8 cellular contexts compared by ENCODE assay signal in genomic region chr9:129143031-129143441, GRCh38. TPM values are rescaled to one million over a fixed set of nuclear protein-coding genes. Genes with fewer than 3 reads are reported as not detected.
DNase-seq lines count a peak whose midpoint lies in the region; ATAC-seq and TF ChIP-seq lines count a peak whose summit lies in the region.

No MANE protein-coding gene starts in this region.

- H4K20me1 ChIP-seq in SK-N-SH (ENCODE audit: insufficient read depth): no peaks in the 10 kb centered on the region

- TF ChIP-seq EP300 in Ishikawa (IDR thresholded peaks at IDR 0.05; ENCODE audit: borderline replicate concordance) (no peak), SK-N-SH (IDR thresholded peaks at IDR 0.05; ENCODE audit: borderline replicate concordance in 1 of 2, low read depth in 1 of 2, low read length in 1 of 2) (no peak)

- H3K27me3 ChIP-seq in SK-N-SH (ENCODE audit: insufficient read depth): no peaks in the 10 kb centered on the region
- no peaks in the 10 kb centered on the region for H3K27me3 ChIP-seq in parathyroid adenoma (ENCODE audit: control insufficient read depth, insufficient read depth, low read length)
- no peaks in the 10 kb centered on the region for H3K27me3 ChIP-seq in thymus (ENCODE audit: control insufficient read depth, insufficient read depth)

- H3K4me3 ChIP-seq in SK-N-SH (ENCODE audit: low read depth in 2 of 2, low read length in 1 of 2): peak overlapping the region in 1 of 2 experiments; percentile 18; a peak in 1 of 4 replicates
- H3K4me3 ChIP-seq in parathyroid adenoma (ENCODE audit: low read depth, low read length): peak overlapping the region; percentile 18
- H3K4me3 ChIP-seq in thymus (ENCODE audit: low read length): no peak overlapping the region

- peaks cover 34% of the 10 kb centered on the region for H3F3A ChIP-seq in SK-N-SH (replicated peaks; ENCODE audit: insufficient read depth)

- ATAC-seq in GM21529 (IDR thresholded peaks at IDR 0.05; ENCODE audit: unreplicated experiment): no peak

- peak; percentile 60 for TF ChIP-seq RAD21 in Ishikawa (IDR thresholded peaks at IDR 0.05; ENCODE audit: low read depth)
- TF ChIP-seq RAD21 in SK-N-SH (IDR thresholded peaks at IDR 0.05; ENCODE audit: low read length): peak; percentile 58

- H3K9me2 ChIP-seq in SK-N-SH: no peaks in the 10 kb centered on the region

- TF ChIP-seq CTCF in SK-N-SH (IDR thresholded peaks at IDR 0.05) (peak; percentile 96), glutamatergic neuron (IDR thresholded peaks at IDR 0.05; ENCODE audit: partially characterized antibody, unreplicated experiment) (peak; percentile 88), parathyroid adenoma (IDR thresholded peaks at IDR 0.05) (peak; percentile 80)

- H3K4me1 ChIP-seq in SK-N-SH (ENCODE audit: control insufficient read depth in 1 of 2, insufficient read depth in 2 of 2, low read depth in 1 of 2, low read length in 1 of 2) (peaks cover 56 to 71% of the 10 kb centered on the region in 2 experiments; a peak in 3 of 4 replicates), parathyroid adenoma (peaks cover 37% of the 10 kb centered on the region), thymus (ENCODE audit: control insufficient read depth, insufficient read depth, low read length) (peaks cover 33% of the 10 kb centered on the region)

- no peaks in the 10 kb centered on the region for H3K9me3 Mint-ChIP-seq in activated naive CD4-positive, alpha-beta T cell treated with anti-CD3 and anti-CD28 coated beads, Interleukin-2, amount 50 U/mL, for 24 hours
- H3K9me3 Mint-ChIP-seq in glutamatergic neuron (ENCODE audit: unreplicated experiment): peaks cover 11% of the 10 kb centered on the region

- H3K9ac ChIP-seq in SK-N-SH (peak overlapping the region; percentile 99; the same call in 1 of the 2 replicates), parathyroid adenoma (peak overlapping the region; percentile 21)

- H3K27ac Mint-ChIP-seq in activated naive CD4-positive, alpha-beta T cell treated with anti-CD3 and anti-CD28 coated beads, Interleukin-2, amount 50 U/mL, for 24 hours: no peak overlapping the region
- H3K27ac Mint-ChIP-seq in glutamatergic neuron (ENCODE audit: unreplicated experiment): peak overlapping the region; percentile 96

- H3K36me3 Mint-ChIP-seq in activated naive CD4-positive, alpha-beta T cell treated with anti-CD3 and anti-CD28 coated beads, Interleukin-2, amount 50 U/mL, for 24 hours: no peaks in the 10 kb centered on the region
- H3K36me3 Mint-ChIP-seq in glutamatergic neuron (ENCODE audit: unreplicated experiment): no peaks in the 10 kb centered on the region

- peaks cover 40% of the 10 kb centered on the region for H3K4me1 Mint-ChIP-seq in activated naive CD4-positive, alpha-beta T cell treated with anti-CD3 and anti-CD28 coated beads, Interleukin-2, amount 50 U/mL, for 24 hours
- H3K4me1 Mint-ChIP-seq in glutamatergic neuron (ENCODE audit: low read depth, unreplicated experiment): peaks cover 54% of the 10 kb centered on the region

- CTCF ChIA-PET in SK-N-SH (lab: Yijun Ruan, JAX): interaction anchor here (0.6 to 10.9 kb wide), 38 partner anchors 10 to 924 kb away, joined by 3 to 235 read pairs (median 4); partner anchors contain the start of genes C9orf50 and NTMT1

- H2AFZ ChIP-seq in SK-N-SH (ENCODE audit: low read depth) (no peak overlapping the region), parathyroid adenoma (no peak overlapping the region)

- H3K36me3 ChIP-seq in SK-N-SH (replicated peaks in 1 of 2; ENCODE audit: control insufficient read depth in 1 of 2, insufficient read depth in 2 of 2, low read length in 1 of 2) (peaks cover 20 to 26% of the 10 kb centered on the region in 2 experiments), parathyroid adenoma (ENCODE audit: control insufficient read depth, insufficient read depth, low read length) (no peaks in the 10 kb centered on the region), thymus (ENCODE audit: control insufficient read depth, insufficient read depth) (peaks cover 49% of the 10 kb centered on the region)

- H3K4me3 Mint-ChIP-seq in activated naive CD4-positive, alpha-beta T cell treated with anti-CD3 and anti-CD28 coated beads, Interleukin-2, amount 50 U/mL, for 24 hours: peak overlapping the region; percentile 59
- peak overlapping the region; percentile 74 for H3K4me3 Mint-ChIP-seq in glutamatergic neuron (ENCODE audit: unreplicated experiment)

- H3K27ac ChIP-seq in SK-N-SH (ENCODE audit: low read depth in 2 of 2, low read length in 1 of 2) (peak overlapping the region; percentile 12 to 100), parathyroid adenoma (peak overlapping the region; percentile 100), thymus (ENCODE audit: low read depth) (peak overlapping the region; percentile 61)

- peak overlapping the region; percentile 95 for H3K4me2 ChIP-seq in SK-N-SH
- peak overlapping the region; percentile 56 for H3K4me2 ChIP-seq in parathyroid adenoma (ENCODE audit: low read length)

- H3K9me3 ChIP-seq in SK-N-SH (no peaks in the 10 kb centered on the region), parathyroid adenoma (ENCODE audit: control insufficient read depth, low read length) (no peaks in the 10 kb centered on the region), thymus (ENCODE audit: control insufficient read depth) (peaks cover 1% of the 10 kb centered on the region)

- H3K27me3 Mint-ChIP-seq in activated naive CD4-positive, alpha-beta T cell treated with anti-CD3 and anti-CD28 coated beads, Interleukin-2, amount 50 U/mL, for 24 hours: no peaks in the 10 kb centered on the region
- peaks cover 14% of the 10 kb centered on the region for H3K27me3 Mint-ChIP-seq in glutamatergic neuron (ENCODE audit: unreplicated experiment)

- H3K79me2 ChIP-seq in SK-N-SH (ENCODE audit: insufficient read depth): peaks cover 64% of the 10 kb centered on the region
- H3K79me2 ChIP-seq in parathyroid adenoma: peaks cover 8% of the 10 kb centered on the region

- DNase-seq in DMS153 treated with DMSO at 0.1 percent for 48 hours (lab: John Stamatoyannopoulos, UW; ENCODE audit: unreplicated experiment): peak; percentile 46
- peak; percentile 87 for DNase-seq in SK-N-SH
- peak; percentile 89 for DNase-seq in glutamatergic neuron

- 14% methylated on average over 2 of the region's 2 CpGs for WGBS in SK-N-SH (ENCODE audit: low lambda C conversion rate)
- WGBS in thymus: 45% methylated on average over 2 of the region's 2 CpGs

- POLR2A ChIA-PET in SK-N-SH (lab: Yijun Ruan, JAX): interaction anchor here (0.9 to 1.3 kb wide), 2 partner anchors 11 to 22 kb away, joined by 3 read pairs; no protein-coding TSS in a partner anchor

TF ChIP-seq in Ishikawa, 13 proteins besides CTCF, POLR2A, EP300 and RAD21 (continues in another document):
- TF ChIP-seq USF1 (IDR thresholded peaks at IDR 0.05) (no peak), EGR1 (IDR thresholded peaks at IDR 0.05) (no peak), TCF12 (IDR thresholded peaks at IDR 0.05; ENCODE audit: low read depth) (no peak)

TF ChIP-seq in SK-N-SH, 30 proteins besides CTCF, POLR2A, EP300 and RAD21:
- TF ChIP-seq RCOR1 (IDR thresholded peaks at IDR 0.05; ENCODE audit: low read length) (0 out of 2 replicates have a peak, but pooled peaks have one; percentile 19), RXRA (IDR thresholded peaks at IDR 0.05; ENCODE audit: borderline replicate concordance, low read depth) (peak; percentile 13; the same call in 1 of the 2 replicates), NFIC (IDR thresholded peaks at IDR 0.05; ENCODE audit: borderline replicate concordance) (peak; percentile 69), SMC3 (IDR thresholded peaks at IDR 0.05; ENCODE audit: low read depth, low read length) (peak; percentile 59), GABPA (IDR thresholded peaks at IDR 0.05; ENCODE audit: low read depth) (0 out of 2 replicates have a peak, but pooled peaks have one; percentile 3), ZBTB33 (IDR thresholded peaks at IDR 0.05; ENCODE audit: borderline replicate concordance, low read depth) (no peak), TAF1 (IDR thresholded peaks at IDR 0.05; ENCODE audit: borderline replicate concordance, low read depth, low read length) (peak; percentile 37; the same call in 1 of the 2 replicates), TCF12 (IDR thresholded peaks at IDR 0.05) (no peak), MAX (IDR thresholded peaks at IDR 0.05; ENCODE audit: low read depth) (peak; percentile 37; the same call in 1 of the 2 replicates)

RNA-seq across cellular contexts. Expression of gene PTPA, which starts 31.8 kb away (rescaled TPM):
- polyA plus RNA-seq in SK-N-SH (2012; rRNA removed) (130 and 149 TPM in 2 replicates), thymus (70.1 TPM)
- 92.2 and 118 TPM in 2 replicates for polyA plus RNA-seq in SK-N-SH (2012; cell fraction: cytosol; rRNA removed)
- 127 and 164 TPM in 2 replicates for polyA plus RNA-seq in SK-N-SH (2012; cell fraction: nucleus; rRNA removed)
- total RNA-seq in glutamatergic neuron (ENCODE audit: unreplicated experiment): 166 TPM

RNA-seq across cellular contexts. Expression of gene CRAT, which starts 32.4 kb away (rescaled TPM):
- polyA plus RNA-seq in SK-N-SH (2012; rRNA removed) (29.7 and 44.5 TPM in 2 replicates), thymus (9.4 TPM)
- polyA plus RNA-seq in SK-N-SH (2012; cell fraction: cytosol; rRNA removed): 20.8 and 32.9 TPM in 2 replicates
- polyA plus RNA-seq in SK-N-SH (2012; cell fraction: nucleus; rRNA removed): 59.3 and 67.2 TPM in 2 replicates
- total RNA-seq in glutamatergic neuron (ENCODE audit: unreplicated experiment): 95.8 TPM

RNA-seq across cellular contexts. Expression of gene IER5L, which starts 35.0 kb away (rescaled TPM):
- polyA plus RNA-seq in SK-N-SH (2012; rRNA removed) (8.9 and 16.2 TPM in 2 replicates), thymus (13.7 TPM)
- 6.6 and 9.6 TPM in 2 replicates for polyA plus RNA-seq in SK-N-SH (2012; cell fraction: cytosol; rRNA removed)
- polyA plus RNA-seq in SK-N-SH (2012; cell fraction: nucleus; rRNA removed): 22.0 and 25.7 TPM in 2 replicates
- total RNA-seq in glutamatergic neuron (ENCODE audit: unreplicated experiment): 36.0 TPM
